Comparison of ENCODE assay signal across 17 cellular contexts in the genomic region with DNA sequence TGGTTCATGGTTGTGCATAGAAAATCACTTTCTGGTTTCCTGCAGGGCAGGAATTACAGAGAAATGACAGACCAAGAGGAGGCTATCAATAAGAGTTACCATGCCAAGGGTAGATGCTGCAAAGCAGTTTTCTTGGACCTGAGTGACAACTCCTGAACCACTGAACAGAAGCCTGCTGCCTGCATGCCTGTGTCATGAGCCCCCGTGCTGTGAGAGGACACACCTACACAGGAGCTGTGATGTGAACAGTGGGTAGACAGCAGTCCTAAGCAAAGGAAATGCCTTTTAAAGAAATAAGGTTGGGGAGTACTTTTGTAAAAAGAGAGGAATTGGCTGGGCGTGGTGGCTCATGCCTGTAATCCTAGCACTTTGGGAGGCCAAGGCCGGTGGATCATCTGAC. TPM values are rescaled to one million over a fixed set of nuclear protein-coding genes. Genes with fewer than 3 reads are reported as not detected.
A peak's percentile ranks its signal among the peaks of the same experiment; 100 is the strongest.
DNase-seq lines count a peak whose midpoint lies in the region; ATAC-seq and TF ChIP-seq lines count a peak whose summit lies in the region.
"Had no signal": no experiment of that assay in that cellular context is flagged by ENCODE, and none has a peak within 500 bp of the region (broad histone marks: within the 10 kb centered on the region; RNA-seq: fewer than 3 reads in every experiment).

No MANE protein-coding gene starts in this region.

- H3K9me3 Mint-ChIP-seq in activated naive CD8-positive, alpha-beta T cell treated with anti-CD3 and anti-CD28 coated beads, Interleukin-2, amount 10 ng/mL, durations not matched to agents 7 days and 5 days: no peaks in the 10 kb centered on the region
- no peaks in the 10 kb centered on the region for H3K9me3 Mint-ChIP-seq in activated naive CD8-positive, alpha-beta T cell treated with anti-CD3 and anti-CD28 coated beads, Interleukin-2, amount 50 U/mL, for 24 hours
- H3K9me3 Mint-ChIP-seq in type B pancreatic cell: peaks cover 3% of the 10 kb centered on the region
- H3K9me3 Mint-ChIP-seq: activated CD4-positive, alpha-beta memory T cell treated with anti-CD3 and anti-CD28 coated beads for 36 hours; activated naive CD4-positive, alpha-beta T cell treated with anti-CD3 and anti-CD28 coated beads, Interleukin-2, amount 50 U/mL, for 72 hours; activated T-cell treated with anti-CD3 and anti-CD28 coated beads, Interleukin-2, amount 50 U/mL, for 4 hours; CD4-positive, CD25-positive, alpha-beta regulatory T cell had no signal

- in situ Hi-C loops in Panc1 (cut with HindIII; ENCODE audit: low pct_unique_long_range_greater_than_20kb, low sequenced_read_pairs): no loop called here

- DNase-seq in activated naive CD8-positive, alpha-beta T cell treated with anti-CD3 and anti-CD28 coated beads, Interleukin-2, amount 10 ng/mL, durations not matched to agents 7 days and 5 days: no peak
- no peak for DNase-seq in activated naive CD8-positive, alpha-beta T cell treated with anti-CD3 and anti-CD28 coated beads, Interleukin-2, amount 50 U/mL, for 24 hours
- no peak for DNase-seq in Panc1 (ENCODE audit: low read depth, low spot score)
- peak; percentile 59 for DNase-seq in epithelial cell of esophagus (ENCODE audit: low read depth)
- no peak for DNase-seq in type B pancreatic cell (ENCODE audit: extremely low spot score, unreplicated experiment)
- no peak for DNase-seq in mesenteric fat pad (ENCODE audit: low spot score)
- DNase-seq in HEK293T (ENCODE audit: extremely low spot score): no peak
- DNase-seq: GOT3, right cardiac atrium had no signal

- H3K9me3 ChIP-seq in Panc1 (ENCODE audit: control insufficient read depth, insufficient read depth, low read depth, low read length): no peaks in the 10 kb centered on the region
- H3K9me3 ChIP-seq: body of pancreas, tibial nerve had no signal

- CTCF ChIA-PET in Panc1 (lab: Charles Lee) (no interaction called here), HEK293T (lab: Yijun Ruan, JAX) (no interaction called here)

- H3K4me3 ChIP-seq in Panc1 (ENCODE audit: low read depth in 2 of 2, low read length in 2 of 2): no peak overlapping the region
- no peak overlapping the region for H3K4me3 ChIP-seq in epithelial cell of esophagus (ENCODE audit: low read length)
- H3K4me3 ChIP-seq: body of pancreas, tibial nerve had no signal

- H3K27ac ChIP-seq in Panc1 (ENCODE audit: low read length): no peak overlapping the region
- H3K27ac ChIP-seq: body of pancreas, tibial nerve, WERI-Rb-1 had no signal

- H3K4me1 Mint-ChIP-seq in activated naive CD8-positive, alpha-beta T cell treated with anti-CD3 and anti-CD28 coated beads, Interleukin-2, amount 10 ng/mL, durations not matched to agents 7 days and 5 days: peaks cover 29% of the 10 kb centered on the region
- peaks cover 30% of the 10 kb centered on the region for H3K4me1 Mint-ChIP-seq in activated naive CD8-positive, alpha-beta T cell treated with anti-CD3 and anti-CD28 coated beads, Interleukin-2, amount 50 U/mL, for 24 hours
- H3K4me1 Mint-ChIP-seq in type B pancreatic cell (ENCODE audit: unreplicated experiment): peaks cover 32% of the 10 kb centered on the region

- no peaks in the 10 kb centered on the region for H3K36me3 Mint-ChIP-seq in activated naive CD8-positive, alpha-beta T cell treated with anti-CD3 and anti-CD28 coated beads, Interleukin-2, amount 10 ng/mL, durations not matched to agents 7 days and 5 days
- H3K36me3 Mint-ChIP-seq in activated naive CD8-positive, alpha-beta T cell treated with anti-CD3 and anti-CD28 coated beads, Interleukin-2, amount 50 U/mL, for 24 hours (ENCODE audit: low read depth): no peaks in the 10 kb centered on the region
- H3K36me3 Mint-ChIP-seq in type B pancreatic cell: no peaks in the 10 kb centered on the region
- H3K36me3 Mint-ChIP-seq: activated CD4-positive, alpha-beta memory T cell treated with anti-CD3 and anti-CD28 coated beads for 36 hours; activated naive CD4-positive, alpha-beta T cell treated with anti-CD3 and anti-CD28 coated beads, Interleukin-2, amount 50 U/mL, for 72 hours; CD4-positive, CD25-positive, alpha-beta regulatory T cell had no signal

- no peak overlapping the region for H3K27ac Mint-ChIP-seq in activated naive CD8-positive, alpha-beta T cell treated with anti-CD3 and anti-CD28 coated beads, Interleukin-2, amount 10 ng/mL, durations not matched to agents 7 days and 5 days
- H3K27ac Mint-ChIP-seq in activated naive CD8-positive, alpha-beta T cell treated with anti-CD3 and anti-CD28 coated beads, Interleukin-2, amount 50 U/mL, for 24 hours: no peak overlapping the region
- peak overlapping the region; percentile 30 for H3K27ac Mint-ChIP-seq in type B pancreatic cell
- H3K27ac Mint-ChIP-seq: activated CD4-positive, alpha-beta memory T cell treated with anti-CD3 and anti-CD28 coated beads for 36 hours had no signal

- peak; percentile 30 for ATAC-seq in activated naive CD8-positive, alpha-beta T cell treated with anti-CD3 and anti-CD28 coated beads, Interleukin-2, amount 10 ng/mL, durations not matched to agents 7 days and 5 days (ENCODE audit: low read depth)
- ATAC-seq in activated naive CD8-positive, alpha-beta T cell treated with anti-CD3 and anti-CD28 coated beads, Interleukin-2, amount 50 U/mL, for 24 hours: no peak
- ATAC-seq in Panc1: peak; percentile 61
- ATAC-seq in HG03139 (IDR thresholded peaks at IDR 0.05; ENCODE audit: unreplicated experiment): no peak
- ATAC-seq: activated T-cell treated with anti-CD3 and anti-CD28 coated beads, Interleukin-2, amount 50 U/mL, for 4 hours had no signal

- no peak for TF ChIP-seq CTCF in Panc1 (IDR thresholded peaks at IDR 0.05)
- no peak for TF ChIP-seq CTCF in epithelial cell of esophagus (IDR thresholded peaks at IDR 0.05; ENCODE audit: insufficient read depth, low read depth, low read length, missing control alignments)
- TF ChIP-seq CTCF in type B pancreatic cell (conservative IDR thresholded peaks at IDR 0.05): no peak

- H3K27me3 ChIP-seq in Panc1 (ENCODE audit: control insufficient read depth, insufficient read depth, low read length): no peaks in the 10 kb centered on the region
- H3K27me3 ChIP-seq: body of pancreas, tibial nerve had no signal

- POLR2A ChIA-PET in activated naive CD8-positive, alpha-beta T cell treated with anti-CD3 and anti-CD28 coated beads, Interleukin-2, amount 10 ng/mL, durations not matched to agents 7 days and 5 days (lab: Charles Lee): no interaction called here
- POLR2A ChIA-PET in Panc1 (lab: Charles Lee): no interaction called here
- POLR2A ChIA-PET in HEK293T (lab: Yijun Ruan, JAX): no interaction called here

- no peak overlapping the region for H3K4me3 Mint-ChIP-seq in activated naive CD8-positive, alpha-beta T cell treated with anti-CD3 and anti-CD28 coated beads, Interleukin-2, amount 10 ng/mL, durations not matched to agents 7 days and 5 days
- no peak overlapping the region for H3K4me3 Mint-ChIP-seq in activated naive CD8-positive, alpha-beta T cell treated with anti-CD3 and anti-CD28 coated beads, Interleukin-2, amount 50 U/mL, for 24 hours
- no peak overlapping the region for H3K4me3 Mint-ChIP-seq in type B pancreatic cell
- H3K4me3 Mint-ChIP-seq: activated CD4-positive, alpha-beta memory T cell treated with anti-CD3 and anti-CD28 coated beads for 36 hours; activated T-cell treated with anti-CD3 and anti-CD28 coated beads, Interleukin-2, amount 50 U/mL, for 4 hours; CD4-positive, CD25-positive, alpha-beta regulatory T cell had no signal

- no TSS peak for BruUV-seq in Panc1 (replicated peaks; lab: Mats Ljungman, UMichigan)

- no peaks in the 10 kb centered on the region for H3K36me3 ChIP-seq in Panc1 (ENCODE audit: control insufficient read depth, insufficient read depth, low read length)
- H3K36me3 ChIP-seq: tibial nerve, WERI-Rb-1 had no signal

- intact Hi-C loops in Panc1 (cut with micrococcal nuclease; ENCODE audit: unreplicated experiment): loop anchor here (1.0 to 5.0 kb wide), 4 partner anchors 313 to 783 kb away; no protein-coding TSS in a partner anchor

- peaks cover 4% of the 10 kb centered on the region; the same call in 1 of the 2 replicates for H3K4me1 ChIP-seq in Panc1 (ENCODE audit: control insufficient read depth, insufficient read depth, low read length)

- peaks cover 11% of the 10 kb centered on the region for H3K27me3 Mint-ChIP-seq in activated naive CD8-positive, alpha-beta T cell treated with anti-CD3 and anti-CD28 coated beads, Interleukin-2, amount 10 ng/mL, durations not matched to agents 7 days and 5 days
- H3K27me3 Mint-ChIP-seq in activated naive CD8-positive, alpha-beta T cell treated with anti-CD3 and anti-CD28 coated beads, Interleukin-2, amount 50 U/mL, for 24 hours: no peaks in the 10 kb centered on the region
- peaks cover 3% of the 10 kb centered on the region for H3K27me3 Mint-ChIP-seq in type B pancreatic cell
- H3K27me3 Mint-ChIP-seq: activated CD4-positive, alpha-beta memory T cell treated with anti-CD3 and anti-CD28 coated beads for 36 hours; CD4-positive, CD25-positive, alpha-beta regulatory T cell had no signal

TF ChIP-seq in HEK293T, 16 proteins besides CTCF, POLR2A, EP300 and RAD21:
- TF ChIP-seq SP1 (IDR thresholded peaks at IDR 0.05): no peak

RNA-seq across cellular contexts. Expression of a gene that starts 54.2 kb away (rescaled TPM):
- total RNA-seq in activated naive CD8-positive, alpha-beta T cell treated with anti-CD3 and anti-CD28 coated beads, Interleukin-2, amount 10 ng/mL, durations not matched to agents 7 days and 5 days: 100 to 1,000 TPM in 1 of 2 experiments, 10 to 100 TPM in 1; 97.5 to 101 TPM
- total RNA-seq in Panc1 (2021; ENCODE audit: unreplicated experiment) (31.1 TPM), type B pancreatic cell (ENCODE audit: low replicate concordance) (78.5 and 89.6 TPM in 2 replicates), mesenteric fat pad (76.8 TPM)
- polyA plus RNA-seq in Panc1 (2012; ENCODE audit: insufficient read length): 16.3 TPM

Comparison
In these comparisons a context has a peak if more than half of its experiments do, and no peak if none do; other contexts are left out.
1. ATAC-seq: peak in activated naive CD8-positive, alpha-beta T cell treated with anti-CD3 and anti-CD28 coated beads, Interleukin-2, amount 10 ng/mL, durations not matched to agents 7 days and 5 days (single experiment) and Panc1 (single experiment); none in activated naive CD8-positive, alpha-beta T cell treated with anti-CD3 and anti-CD28 coated beads, Interleukin-2, amount 50 U/mL, for 24 hours (single experiment) and HG03139 (single experiment).